14 cellular contexts compared by ENCODE assay signal in the genomic region with DNA sequence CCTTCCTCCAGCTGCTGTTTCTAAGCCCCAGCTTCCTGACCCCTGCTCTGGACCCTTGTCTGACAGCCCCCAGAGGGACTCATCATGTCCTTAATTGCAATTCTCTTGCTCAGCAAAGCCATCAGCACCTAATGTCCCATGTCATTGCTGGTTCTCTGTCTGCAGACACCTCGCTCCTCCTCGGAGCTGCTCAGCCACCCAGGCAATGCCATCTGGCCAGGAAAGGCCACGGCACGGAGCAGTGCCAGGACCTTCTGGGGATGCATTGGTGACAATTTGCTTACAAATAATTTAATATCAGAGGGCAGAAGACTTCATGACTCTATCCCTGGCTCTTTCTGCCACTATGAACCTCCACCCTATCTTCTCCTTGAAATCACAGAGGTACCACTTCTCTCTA.
A peak's percentile ranks its signal among the peaks of the same experiment; 100 is the strongest.
DNase-seq lines count a peak whose midpoint lies in the region; ATAC-seq and TF ChIP-seq lines count a peak whose summit lies in the region.
"Had no signal": no experiment of that assay in that cellular context is flagged by ENCODE, and none has a peak within 500 bp of the region (broad histone marks: within the 10 kb centered on the region; RNA-seq: fewer than 3 reads in every experiment).

No MANE protein-coding gene starts in this region.

- H3K27ac ChIP-seq in RWPE2 (ENCODE audit: poor library complexity, severe bottlenecking) (no peak overlapping the region), endodermal cell (ENCODE audit: low read depth, low read length) (no peak overlapping the region), neuronal stem cell (replicated peaks; ENCODE audit: low read length) (no peak overlapping the region), smooth muscle cell (ENCODE audit: low read depth) (no peak overlapping the region)
- H3K27ac ChIP-seq: A549, C4-2B had no signal

- no peak overlapping the region for H4K8ac ChIP-seq in neuronal stem cell (ENCODE audit: low read depth, low read length)

- WGBS in endodermal cell (ENCODE audit: insufficient coverage in 1 of 2, insufficient read length in 1 of 2), 2 experiments, result 63% methylated on average over 4 of the region's 4 CpGs; no CpG with 5 or more reads in 1 of the 2 experiments
- WGBS in neuronal stem cell (ENCODE audit: extremely low coverage in 2 of 2, insufficient read length in 2 of 2, insufficient replicate concordance in 1 of 2), 2 donors, result no CpG with 5 or more reads among the region's 4 CpGs
- WGBS in smooth muscle cell (ENCODE audit: low lambda C conversion rate), result 45% methylated on average over 4 of the region's 4 CpGs

- H3K36me3 ChIP-seq in RWPE2 (ENCODE audit: low read depth) (no peaks in the 10 kb centered on the region), endodermal cell (ENCODE audit: control insufficient read depth, insufficient read depth, low read length) (no peaks in the 10 kb centered on the region), neuronal stem cell (replicated peaks in 1 of 2; ENCODE audit: control insufficient read depth in 2 of 2, insufficient read depth in 2 of 2, low read length in 2 of 2) (no peaks in the 10 kb centered on the region), smooth muscle cell (ENCODE audit: low read depth) (no peaks in the 10 kb centered on the region)
- H3K36me3 ChIP-seq: BE2C had no signal

- H3F3A ChIP-seq in smooth muscle cell (ENCODE audit: low read depth), result no peaks in the 10 kb centered on the region

- no peak overlapping the region for H3K9ac ChIP-seq in endodermal cell (ENCODE audit: extremely low read depth, low read length, poor library complexity, severe bottlenecking)
- no peak overlapping the region for H3K9ac ChIP-seq in neuronal stem cell (ENCODE audit: low read depth, low read length, poor library complexity)
- no peak overlapping the region for H3K9ac ChIP-seq in smooth muscle cell (ENCODE audit: low read depth)

- H3K4me1 Mint-ChIP-seq in endodermal cell, result peaks cover 17% of the 10 kb centered on the region

- H3K4me1 ChIP-seq in RWPE2 (ENCODE audit: insufficient read depth, poor library complexity, severe bottlenecking) (no peaks in the 10 kb centered on the region), endodermal cell (ENCODE audit: control insufficient read depth, insufficient read depth, low read length) (peaks cover 11% of the 10 kb centered on the region), neuronal stem cell (ENCODE audit: control insufficient read depth in 2 of 2, insufficient read depth in 1 of 2, low read depth in 1 of 2, low read length in 2 of 2) (peaks cover 4 to 7% of the 10 kb centered on the region in 2 donors), smooth muscle cell (ENCODE audit: low read depth) (no peaks in the 10 kb centered on the region)
- H3K4me1 ChIP-seq: A549 had no signal

- TF ChIP-seq CTCF in RWPE2 (IDR thresholded peaks at IDR 0.05; ENCODE audit: poor library complexity, severe bottlenecking) (no peak), endodermal cell (conservative IDR thresholded peaks at IDR 0.05) (no peak), smooth muscle cell (IDR thresholded peaks at IDR 0.05; ENCODE audit: borderline replicate concordance, insufficient read depth, poor library complexity, severe bottlenecking) (no peak)

- peak overlapping the region; percentile 41 for H3K14ac ChIP-seq in neuronal stem cell (ENCODE audit: low read length)

- no peaks in the 10 kb centered on the region for H3K36me3 Mint-ChIP-seq in endodermal cell (ENCODE audit: low read depth)
- H3K36me3 Mint-ChIP-seq: CD4-positive, alpha-beta memory T cell had no signal

- no peaks in the 10 kb centered on the region for H3K9me3 Mint-ChIP-seq in endodermal cell

- no peaks in the 10 kb centered on the region for H4K20me1 ChIP-seq in smooth muscle cell (ENCODE audit: low read depth)

- H2BK12ac ChIP-seq in neuronal stem cell (ENCODE audit: low read length), result no peak overlapping the region

- H3K79me2 ChIP-seq in smooth muscle cell (ENCODE audit: low read depth), result no peaks in the 10 kb centered on the region

- no peak overlapping the region for H2AK5ac ChIP-seq in neuronal stem cell (ENCODE audit: low read depth, low read length)

- H2BK15ac ChIP-seq in neuronal stem cell (ENCODE audit: low read length), result no peak overlapping the region

- H3K4ac ChIP-seq in neuronal stem cell (ENCODE audit: low read length), result no peak overlapping the region

- no peak overlapping the region for H2BK120ac ChIP-seq in neuronal stem cell (ENCODE audit: low read depth, low read length)

- H4K91ac ChIP-seq in neuronal stem cell (ENCODE audit: low read depth, low read length, poor library complexity), result no peak overlapping the region

- peaks cover 51% of the 10 kb centered on the region for H3K27me3 Mint-ChIP-seq in endodermal cell (ENCODE audit: insufficient read depth)

- H3K4me3 ChIP-seq in RWPE2 (ENCODE audit: severe bottlenecking), result no peak overlapping the region
- H3K4me3 ChIP-seq in endodermal cell (ENCODE audit: low read length), result no peak overlapping the region
- no peak overlapping the region for H3K4me3 ChIP-seq in neuronal stem cell (ENCODE audit: low read length in 2 of 2)
- H3K4me3 ChIP-seq in smooth muscle cell, result no peak overlapping the region
- H3K4me3 ChIP-seq: A549 had no signal

- DNase-seq in RWPE2 (ENCODE audit: low spot score) (peak; percentile 29), endodermal cell (peak; percentile 33), neuronal stem cell (ENCODE audit: low spot score) (no peak), NCI-H82 treated with DMSO at 0.1 percent for 48 hours (lab: John Stamatoyannopoulos, UW; ENCODE audit: unreplicated experiment) (no peak), smooth muscle cell (lab: John Stamatoyannopoulos, UW; ENCODE audit: unreplicated experiment) (no peak), HEK293T (ENCODE audit: extremely low spot score) (no peak)
- DNase-seq: BE2C; CD4-positive, alpha-beta memory T cell; DND-41; GF-D8; HCEC 1CT; IMR-90 had no signal

- H3K27me3 ChIP-seq in RWPE2 (ENCODE audit: insufficient read depth, poor library complexity, severe bottlenecking), result no peaks in the 10 kb centered on the region
- H3K27me3 ChIP-seq in endodermal cell (ENCODE audit: control insufficient read depth, insufficient read depth, low read length, poor library complexity, severe bottlenecking), result peaks cover 40% of the 10 kb centered on the region
- peaks cover 0 to 56% (median 0%) of the 10 kb centered on the region in 3 experiments for H3K27me3 ChIP-seq in neuronal stem cell (ENCODE audit: control insufficient read depth in 3 of 3, insufficient read depth in 3 of 3, low read depth in 1 of 3, low read length in 3 of 3)
- H3K27me3 ChIP-seq in smooth muscle cell (ENCODE audit: low read depth), result peaks cover 7% of the 10 kb centered on the region
- H3K27me3 ChIP-seq: BE2C had no signal

- H3K9me3 ChIP-seq in RWPE2 (ENCODE audit: severe bottlenecking), result no peaks in the 10 kb centered on the region
- no peaks in the 10 kb centered on the region for H3K9me3 ChIP-seq in endodermal cell (ENCODE audit: control insufficient read depth, low read length)
- H3K9me3 ChIP-seq in neuronal stem cell (replicated peaks in 1 of 2; ENCODE audit: control insufficient read depth in 2 of 2, insufficient read depth in 1 of 2, low read depth in 1 of 2, low read length in 2 of 2), result no peaks in the 10 kb centered on the region
- no peaks in the 10 kb centered on the region for H3K9me3 ChIP-seq in smooth muscle cell (replicated peaks; ENCODE audit: low read depth)
- H3K9me3 ChIP-seq: A549, BE2C had no signal

- no peak overlapping the region for H3K23ac ChIP-seq in neuronal stem cell (ENCODE audit: low read depth, low read length, poor library complexity)

- no peak overlapping the region for H3K18ac ChIP-seq in neuronal stem cell (ENCODE audit: low read length)

- CTCF ChIA-PET in HEK293T (lab: Yijun Ruan, JAX), result no interaction called here

- H3K79me1 ChIP-seq in neuronal stem cell (ENCODE audit: low read depth, low read length), result no peaks in the 10 kb centered on the region

- no peak overlapping the region for H3K4me3 Mint-ChIP-seq in endodermal cell
- H3K4me3 Mint-ChIP-seq: CD4-positive, alpha-beta memory T cell had no signal

- no peak overlapping the region for H2AFZ ChIP-seq in neuronal stem cell (ENCODE audit: low read length)
- no peak overlapping the region for H2AFZ ChIP-seq in smooth muscle cell (ENCODE audit: low read depth)

- ATAC-seq in RWPE2 (ENCODE audit: low read depth), result no peak
- ATAC-seq: A549 had no signal

- POLR2A ChIA-PET in HEK293T (lab: Yijun Ruan, JAX), result no interaction called here

- H2BK5ac ChIP-seq in neuronal stem cell (ENCODE audit: low read length), result no peak overlapping the region

- no peak overlapping the region for H3K27ac Mint-ChIP-seq in endodermal cell
- H3K27ac Mint-ChIP-seq: CD4-positive, alpha-beta memory T cell had no signal

- no peak overlapping the region for H3K4me2 ChIP-seq in neuronal stem cell (ENCODE audit: insufficient read depth, low read length, poor library complexity, severe bottlenecking)
- H3K4me2 ChIP-seq in smooth muscle cell, result no peak overlapping the region
- H3K4me2 ChIP-seq: A549 had no signal

TF ChIP-seq in HEK293T, 16 proteins besides CTCF, POLR2A, EP300 and RAD21:
- TF ChIP-seq ARNT (IDR thresholded peaks at IDR 0.05), result no peak
- no peak for TF ChIP-seq L3MBTL2 (conservative IDR thresholded peaks at IDR 0.05)
- no peak for TF ChIP-seq SUZ12 (IDR thresholded peaks at IDR 0.05)
- TF ChIP-seq FOXA1 (IDR thresholded peaks at IDR 0.05), result no peak

Comparison
In these comparisons a context has a peak if more than half of its experiments do, and no peak if none do; other contexts are left out.
1. DNase-seq: peak in RWPE2 (single experiment) and endodermal cell (single experiment); none in neuronal stem cell (single experiment), NCI-H82 treated with DMSO at 0.1 percent for 48 hours (single experiment), smooth muscle cell (single experiment) and HEK293T (single experiment).